In the genomic region with DNA sequence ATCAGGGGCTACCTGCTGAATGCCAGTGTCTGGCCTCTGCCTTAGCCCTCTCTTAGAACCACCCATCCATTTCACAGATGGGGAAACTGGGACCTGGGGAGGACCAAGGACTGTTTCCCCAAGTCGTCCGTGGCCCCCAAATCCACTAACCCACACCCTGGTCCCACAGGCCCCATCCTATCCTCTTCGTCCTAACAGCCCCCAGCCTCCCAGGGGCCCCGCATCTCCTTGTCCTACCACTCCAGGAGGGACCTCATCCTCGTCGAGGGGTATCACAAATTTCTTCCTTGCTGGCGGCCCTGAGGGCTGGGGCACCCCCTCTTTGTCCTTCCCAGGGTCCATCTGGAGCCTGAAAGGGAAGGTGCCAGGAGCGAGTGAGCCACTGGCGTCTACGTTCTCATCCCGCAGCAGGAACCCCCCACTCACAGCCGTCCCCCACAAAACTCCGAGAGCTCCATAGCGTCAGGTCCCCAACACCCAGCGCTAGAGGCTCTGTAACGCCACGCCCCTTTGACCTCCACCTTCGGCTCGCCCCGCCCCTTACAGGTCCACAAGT, we compare ENCODE assay signal across 8 cellular contexts. TPM values are rescaled to one million over a fixed set of nuclear protein-coding genes. Genes with fewer than 3 reads are reported as not detected.
DNase-seq lines count a peak whose midpoint lies in the region; ATAC-seq, FAIRE-seq and TF ChIP-seq lines count a peak whose summit lies in the region.

No MANE protein-coding gene starts in this region.

- H3K4me1 ChIP-seq in KMS-11 (ENCODE audit: low read depth, poor library complexity, severe bottlenecking): peaks cover 75% of the 10 kb centered on the region

- no peaks in the 10 kb centered on the region for H3K36me3 Mint-ChIP-seq in immature natural killer cell

- H3K4me1 Mint-ChIP-seq in immature natural killer cell: peaks cover 34 to 41% of the 10 kb centered on the region in 2 donors

- ATAC-seq in GM19328 (IDR thresholded peaks at IDR 0.05; ENCODE audit: unreplicated experiment): no peak
- ATAC-seq in HG03280 (IDR thresholded peaks at IDR 0.05; ENCODE audit: unreplicated experiment): no peak
- no peak for ATAC-seq in HG02610 (IDR thresholded peaks at IDR 0.05; ENCODE audit: unreplicated experiment)

- H3K4me3 Mint-ChIP-seq in immature natural killer cell: peak overlapping the region; percentile 87 to 97 (median 94)

- peak overlapping the region; percentile 84 to 96 (median 92) for H3K27ac Mint-ChIP-seq in immature natural killer cell

- H4K20me1 ChIP-seq in KMS-11 (ENCODE audit: insufficient read depth): no peaks in the 10 kb centered on the region

- DNase-seq in activated naive CD4-positive, alpha-beta T cell treated with anti-CD3 and anti-CD28 coated beads, Interleukin-2, amount 50 U/mL, for 16 hours: peak; percentile 83
- no peak for DNase-seq in immature natural killer cell
- peak; percentile 67 to 69 for DNase-seq in stimulated activated CD8-positive, alpha-beta memory T cell treated with anti-CD3 and anti-CD28 coated beads, Interleukin-4, amount 100 ng/mL, for 4 hours (ENCODE audit: low read depth in 2 of 2, low spot score in 1 of 2)
- DNase-seq in urothelium cell line (ENCODE audit: low spot score): no peak

- H3K4me3 ChIP-seq in KMS-11 (IDR thresholded peaks at IDR 0.05; ENCODE audit: insufficient read depth, low read depth, low read length): no peak overlapping the region

- peak overlapping the region; percentile 67; the same call in 1 of the 2 replicates for H3K9ac ChIP-seq in KMS-11

- peak overlapping the region; percentile 86; the same call in 1 of the 2 replicates for H3K27ac ChIP-seq in KMS-11

- H3K4me2 ChIP-seq in KMS-11: peak overlapping the region; percentile 96

- H3K27me3 Mint-ChIP-seq in immature natural killer cell (ENCODE audit: low read depth in 3 of 3): peaks cover 5 to 7% (median 7%) of the 10 kb centered on the region in 3 donors

- H2AFZ ChIP-seq in KMS-11 (ENCODE audit: low read depth): peak overlapping the region; percentile 70; the same call in 1 of the 2 replicates

- no peaks in the 10 kb centered on the region for H3K9me3 Mint-ChIP-seq in immature natural killer cell

- peaks cover 7% of the 10 kb centered on the region; the same call in 1 of the 2 replicates for H3K79me2 ChIP-seq in KMS-11 (ENCODE audit: insufficient read depth, low read depth)

- no peaks in the 10 kb centered on the region for H3K36me3 ChIP-seq in KMS-11 (ENCODE audit: insufficient read depth)

- no peaks in the 10 kb centered on the region for H3K27me3 ChIP-seq in KMS-11 (ENCODE audit: insufficient read depth, low read depth)

- no peak for TF ChIP-seq CTCF in KMS-11 (conservative IDR thresholded peaks at IDR 0.05; ENCODE audit: low read depth, low read length)

- no peak for FAIRE-seq in urothelium cell line (lab: Jason Lieb, UNC)

RNA-seq across cellular contexts. Expression of a gene that starts 0.6 kb away (rescaled TPM):
- polyA plus RNA-seq in immature natural killer cell: 10 to 100 TPM; 50.8 to 62.2 (median 54.5) TPM

RNA-seq across cellular contexts. Expression of a gene that starts 16.7 kb away (rescaled TPM):
- 1 to 10 TPM in 1 of 3 donors, under 1 TPM in 2; 0.43 to 2.3 (median 0.77) TPM for polyA plus RNA-seq in immature natural killer cell

RNA-seq across cellular contexts. Expression of a gene that starts 18.2 kb away (rescaled TPM):
- under 1 TPM in 2 of 3 donors, not detected in 1; 0.08 to 0.84 TPM for polyA plus RNA-seq in immature natural killer cell

RNA-seq across cellular contexts. Expression of a gene that starts 44.7 kb away (rescaled TPM):
- polyA plus RNA-seq in immature natural killer cell: 10 to 100 TPM; 11.6 to 30.1 (median 11.6) TPM

RNA-seq across cellular contexts. Expression of a gene that starts 52.7 kb away (rescaled TPM):
- 1 to 10 TPM; 2.4 to 8.7 (median 3.1) TPM for polyA plus RNA-seq in immature natural killer cell

Comparison
In these comparisons a context has a peak if more than half of its experiments do, and no peak if none do; other contexts are left out.
1. DNase-seq: peak in activated naive CD4-positive, alpha-beta T cell treated with anti-CD3 and anti-CD28 coated beads, Interleukin-2, amount 50 U/mL, for 16 hours (single experiment) and stimulated activated CD8-positive, alpha-beta memory T cell treated with anti-CD3 and anti-CD28 coated beads, Interleukin-4, amount 100 ng/mL, for 4 hours (2 of 2); none in immature natural killer cell (0 of 3) and urothelium cell line (single experiment).